In genomic region chr18:27073404-27073830, GRCh38 we compare ENCODE assay signal across 13 cellular contexts.
DNase-seq lines count a peak whose midpoint lies in the region; ATAC-seq and TF ChIP-seq lines count a peak whose summit lies in the region.
"Had no signal": no experiment of that assay in that cellular context is flagged by ENCODE, and none has a peak within 500 bp of the region (broad histone marks: within the 10 kb centered on the region; RNA-seq: fewer than 3 reads in every experiment).

No MANE protein-coding gene starts in this region.

- H3K4me3 ChIP-seq in GM06990 (replicated peaks; ENCODE audit: low read depth, low read length): no peak overlapping the region
- H3K4me3 ChIP-seq: A549 had no signal

- ATAC-seq in HG02642 (IDR thresholded peaks at IDR 0.05; ENCODE audit: poor library complexity, unreplicated experiment) (peak; percentile 94), HG03378 (IDR thresholded peaks at IDR 0.05; ENCODE audit: unreplicated experiment) (peak; percentile 95)
- ATAC-seq: A549; activated T-cell treated with anti-CD3 and anti-CD28 coated beads, Interleukin-2, amount 50 U/mL, for 72 hours; naive thymus-derived CD4-positive, alpha-beta T cell; Panc1 had no signal

- H3K36me3 ChIP-seq in GM06990 (ENCODE audit: control insufficient read depth, insufficient read depth, low read length): no peaks in the 10 kb centered on the region

- H3K27me3 ChIP-seq in GM06990 (replicated peaks; ENCODE audit: control insufficient read depth, insufficient read depth, low read length): no peaks in the 10 kb centered on the region

- DNase-seq in GM06990 (ENCODE audit: extremely low read depth, insufficient read length) (peak; percentile 23), GM19240 (ENCODE audit: insufficient read length, low spot score) (peak; percentile 3), NCI-H1694 treated with DMSO at 0.1 percent for 48 hours (lab: John Stamatoyannopoulos, UW) (no peak), NCI-H2171 treated with DMSO at 0.1 percent for 48 hours (lab: John Stamatoyannopoulos, UW) (no peak), NK-92 (lab: John Stamatoyannopoulos, UW; ENCODE audit: unreplicated experiment) (no peak), SW 1271 (lab: John Stamatoyannopoulos, UW) (no peak)
- DNase-seq: activated T-cell treated with anti-CD3 and anti-CD28 coated beads, Interleukin-2, amount 50 U/mL, for 72 hours; naive thymus-derived CD4-positive, alpha-beta T cell; NCI-H1930 had no signal

- no peak for TF ChIP-seq CTCF in GM06990 (IDR thresholded peaks at IDR 0.05; ENCODE audit: insufficient read depth, low read length, poor library complexity, severe bottlenecking)

Comparison
In these comparisons a context has a peak if more than half of its experiments do, and no peak if none do; other contexts are left out.
1. DNase-seq: peak in GM06990 (single experiment) and GM19240 (single experiment); none in NCI-H1694 treated with DMSO at 0.1 percent for 48 hours (single experiment), NCI-H2171 treated with DMSO at 0.1 percent for 48 hours (single experiment), NK-92 (single experiment) and SW 1271 (0 of 2).